In genomic region chr6:41713161-41713649, GRCh38 we compare ENCODE assay signal across 7 cellular contexts. TPM values are rescaled to one million over a fixed set of nuclear protein-coding genes. Genes with fewer than 3 reads are reported as not detected.
A peak's percentile ranks its signal among the peaks of the same experiment; 100 is the strongest.
DNase-seq lines count a peak whose midpoint lies in the region; ATAC-seq, FAIRE-seq and TF ChIP-seq lines count a peak whose summit lies in the region.

No MANE protein-coding gene starts in this region.

- H3K9ac ChIP-seq in skeletal muscle satellite cell (ENCODE audit: low read depth, low read length): no peak overlapping the region

- peak; percentile 73 for FAIRE-seq in H54 (lab: Jason Lieb, UNC)

- no peak for TF ChIP-seq POLR2A in H54 (IDR thresholded peaks at IDR 0.05; ENCODE audit: low read depth, low read length)

- no peaks in the 10 kb centered on the region for H3K36me3 ChIP-seq in skeletal muscle satellite cell (ENCODE audit: insufficient read depth, low read length)

- no peak overlapping the region for H3K27ac ChIP-seq in foreskin keratinocyte

- peak overlapping the region; percentile 60 for H3K4me2 ChIP-seq in skeletal muscle satellite cell (ENCODE audit: low read length)

- H3K4me1 ChIP-seq in foreskin keratinocyte (peaks cover 15% of the 10 kb centered on the region), skeletal muscle satellite cell (ENCODE audit: control insufficient read depth, insufficient read depth, low read length) (peaks cover 33% of the 10 kb centered on the region)

- DNase-seq in H54 (ENCODE audit: insufficient read length, low spot score) (peak; percentile 95), NCI-H774 (lab: John Stamatoyannopoulos, UW) (peak; percentile 9), foreskin keratinocyte (peak in 1 of 2 donors; percentile 75), NCI-H748 (lab: John Stamatoyannopoulos, UW; ENCODE audit: unreplicated experiment) (no peak), NCI-H524 (lab: John Stamatoyannopoulos, UW) (no peak)

- TF ChIP-seq CTCF in foreskin keratinocyte (conservative IDR thresholded peaks at IDR 0.05): no peak

- peak; percentile 84 for ATAC-seq in foreskin keratinocyte
- no peak for ATAC-seq in GM18873 (IDR thresholded peaks at IDR 0.05; ENCODE audit: low FRiP score, unreplicated experiment)

- no peaks in the 10 kb centered on the region for H3K27me3 ChIP-seq in foreskin keratinocyte
- peaks cover 4% of the 10 kb centered on the region for H3K27me3 ChIP-seq in skeletal muscle satellite cell (ENCODE audit: control insufficient read depth, insufficient read depth, low read length)

- H3K4me3 ChIP-seq in skeletal muscle satellite cell (ENCODE audit: low read length): peak overlapping the region; percentile 1

- no peaks in the 10 kb centered on the region for H3K9me3 ChIP-seq in skeletal muscle satellite cell (replicated peaks; ENCODE audit: low read length)

RNA-seq across cellular contexts. Expression of gene TFEB, which starts 22.2 kb away (rescaled TPM):
- 3.1 and 3.6 TPM in 2 replicates for total RNA-seq in foreskin keratinocyte
- 4.3 and 5.3 TPM in 2 replicates for polyA plus RNA-seq in foreskin keratinocyte
- total RNA-seq in skeletal muscle satellite cell (2012; rRNA removed): 2.0 TPM in 2 replicates

RNA-seq across cellular contexts. Expression of gene PGC, which starts 34.0 kb away (rescaled TPM):
- total RNA-seq in foreskin keratinocyte: not detected in 2 replicates
- not detected in 2 replicates for polyA plus RNA-seq in foreskin keratinocyte
- not detected in 2 replicates for total RNA-seq in skeletal muscle satellite cell (2012; rRNA removed)

Comparison
In these comparisons a context has a peak if more than half of its experiments do, and no peak if none do; other contexts are left out.
1. DNase-seq: peak in H54 (single experiment) and NCI-H774 (single experiment); none in NCI-H748 (single experiment) and NCI-H524 (0 of 2).